Comparison of ENCODE assay signal across 7 cellular contexts in genomic region chr3:50327943-50328691, GRCh38. TPM values are rescaled to one million over a fixed set of nuclear protein-coding genes. Genes with fewer than 3 reads are reported as not detected.
DNase-seq lines count a peak whose midpoint lies in the region; ATAC-seq and TF ChIP-seq lines count a peak whose summit lies in the region.

A gene with protein sequence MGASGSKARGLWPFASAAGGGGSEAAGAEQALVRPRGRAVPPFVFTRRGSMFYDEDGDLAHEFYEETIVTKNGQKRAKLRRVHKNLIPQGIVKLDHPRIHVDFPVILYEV (minus strand): TSS chr3:50328223. CDS start chr3:50328099, 124 bp downstream.

- WGBS in hepatocyte (ENCODE audit: low lambda C conversion rate, missing lambda C conversion rate), result 5% methylated on average over 54 of the region's 55 CpGs

- no peaks in the 10 kb centered on the region for H3K27me3 ChIP-seq in hepatocyte

- H3K36me3 ChIP-seq in hepatocyte (replicated peaks; ENCODE audit: insufficient read depth, low read depth), result no peaks in the 10 kb centered on the region

- H3K4me2 ChIP-seq in hepatocyte, result peak within 1 kb of the TSS; percentile 86

- TF ChIP-seq CTCF in astrocyte of the cerebellum (IDR thresholded peaks at IDR 0.05; ENCODE audit: low read depth, low read length, missing control alignments), result no peak
- TF ChIP-seq CTCF in hepatocyte (IDR thresholded peaks at IDR 0.05; ENCODE audit: poor library complexity), result no peak
- no peak for TF ChIP-seq CTCF in retinal pigment epithelial cell (conservative IDR thresholded peaks at IDR 0.05; ENCODE audit: low read depth, low read length)

- TF ChIP-seq POLR2A in GM18505 (IDR thresholded peaks at IDR 0.05; ENCODE audit: borderline replicate concordance, extremely low read depth, insufficient read depth, insufficient read length), result peak; percentile 86

- H3K4me1 ChIP-seq in hepatocyte (ENCODE audit: insufficient read depth), result peaks cover 11% of the 10 kb centered on the region

- in situ Hi-C loops in astrocyte of the cerebellum (cut with HindIII; ENCODE audit: low sequenced_read_pairs), result no loop called here

- peaks cover 32% of the 10 kb centered on the region for H3K79me2 ChIP-seq in hepatocyte

- peak within 1 kb of the TSS; percentile 39 for H2AFZ ChIP-seq in hepatocyte

- H4K20me1 ChIP-seq in hepatocyte (ENCODE audit: insufficient read depth, poor library complexity, severe bottlenecking), result peaks cover 2% of the 10 kb centered on the region

- H3K9me3 ChIP-seq in hepatocyte (ENCODE audit: low read depth), result no peaks in the 10 kb centered on the region

- peak within 1 kb of the TSS; percentile 72 for H3K27ac ChIP-seq in hepatocyte

- H3K9me2 ChIP-seq in hepatocyte (replicated peaks; ENCODE audit: insufficient read depth), result no peaks in the 10 kb centered on the region

- peak within 1 kb of the TSS; percentile 88 for H3K4me3 ChIP-seq in astrocyte of the cerebellum (ENCODE audit: low read depth, low read length)
- H3K4me3 ChIP-seq in hepatocyte, result peak within 1 kb of the TSS; percentile 18
- H3K4me3 ChIP-seq in retinal pigment epithelial cell (ENCODE audit: low read length), result peak within 1 kb of the TSS; percentile 86

- ATAC-seq in GM18505 (IDR thresholded peaks at IDR 0.05; ENCODE audit: unreplicated experiment) (peak; percentile 65), HG02970 (IDR thresholded peaks at IDR 0.05; ENCODE audit: low FRiP score, unreplicated experiment) (peak; percentile 85)

- DNase-seq in NCI-H2029 treated with DMSO at 0.1 percent for 48 hours (lab: John Stamatoyannopoulos, UW) (peak; percentile 43), T-helper 9 cell (peak; percentile 93), astrocyte of the cerebellum (ENCODE audit: low read depth) (peak; percentile 91), hepatocyte (ENCODE audit: low spot score) (peak; percentile 99), retinal pigment epithelial cell (ENCODE audit: low read depth) (peak; percentile 80)

RNA-seq across cellular contexts. Expression of the gene that starts here (rescaled TPM):
- total RNA-seq in hepatocyte, result 30.0 and 33.1 TPM in 2 replicates
- polyA plus RNA-seq in hepatocyte, result 45.6 and 59.0 TPM in 2 replicates

Comparison
In these comparisons a context has a peak if more than half of its experiments do, and no peak if none do; other contexts are left out.
1. Peak in every context shown above with its lines: DNase-seq, ATAC-seq, H3K4me3 ChIP-seq and H3K27ac ChIP-seq.
2. DNase-seq: peak in every context shown above with its lines; median percentile 99 in hepatocyte; 93 in T-helper 9 cell; 91 in astrocyte of the cerebellum; 80 in retinal pigment epithelial cell; 43 in NCI-H2029 treated with DMSO at 0.1 percent for 48 hours.
3. H3K4me3 ChIP-seq: peak in every context shown above with its lines; median percentile 88 in astrocyte of the cerebellum; 86 in retinal pigment epithelial cell; 18 in hepatocyte.